1 cellular context compared by ENCODE assay signal in the genomic region with DNA sequence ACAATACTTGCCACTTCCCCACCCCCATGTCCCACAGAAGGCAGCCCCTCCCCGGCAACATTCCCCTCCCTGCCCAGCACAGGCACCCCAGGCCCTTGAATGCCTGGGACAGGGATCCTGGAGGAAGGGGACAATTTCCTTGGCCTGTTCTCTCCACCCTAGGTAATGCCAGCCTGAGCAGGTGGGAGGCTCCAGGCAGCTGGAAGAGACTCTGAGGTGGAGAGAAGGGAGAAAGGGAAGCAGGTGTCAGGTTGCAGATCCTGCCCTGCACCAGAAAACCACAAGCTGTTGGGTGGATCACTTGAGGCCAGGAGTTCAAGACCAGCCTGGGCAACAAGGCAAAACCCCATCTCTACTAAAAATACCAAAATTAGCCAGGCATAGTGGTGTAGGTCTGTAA.
TF ChIP-seq lines count a peak whose summit lies in the region.

No MANE protein-coding gene starts in this region.

TF ChIP-seq in H1, 55 proteins besides CTCF, POLR2A, EP300 and RAD21:
- no peak for TF ChIP-seq TCF12 (IDR thresholded peaks at IDR 0.05; ENCODE audit: low read depth, low read length)
- no peak for TF ChIP-seq ZNF274 (IDR thresholded peaks at IDR 0.05; ENCODE audit: borderline replicate concordance, extremely low read depth, low read length)
- TF ChIP-seq, protein P1, sequence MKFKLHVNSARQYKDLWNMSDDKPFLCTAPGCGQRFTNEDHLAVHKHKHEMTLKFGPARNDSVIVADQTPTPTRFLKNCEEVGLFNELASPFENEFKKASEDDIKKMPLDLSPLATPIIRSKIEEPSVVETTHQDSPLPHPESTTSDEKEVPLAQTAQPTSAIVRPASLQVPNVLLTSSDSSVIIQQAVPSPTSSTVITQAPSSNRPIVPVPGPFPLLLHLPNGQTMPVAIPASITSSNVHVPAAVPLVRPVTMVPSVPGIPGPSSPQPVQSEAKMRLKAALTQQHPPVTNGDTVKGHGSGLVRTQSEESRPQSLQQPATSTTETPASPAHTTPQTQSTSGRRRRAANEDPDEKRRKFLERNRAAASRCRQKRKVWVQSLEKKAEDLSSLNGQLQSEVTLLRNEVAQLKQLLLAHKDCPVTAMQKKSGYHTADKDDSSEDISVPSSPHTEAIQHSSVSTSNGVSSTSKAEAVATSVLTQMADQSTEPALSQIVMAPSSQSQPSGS (IDR thresholded peaks at IDR 0.05; ENCODE audit: low read length) = no peak
- TF ChIP-seq SIX5 (IDR thresholded peaks at IDR 0.05; ENCODE audit: low read depth, low read length) = no peak
- TF ChIP-seq CEBPB (IDR thresholded peaks at IDR 0.05; ENCODE audit: low read depth, low read length) = no peak
- TF ChIP-seq CHD2 (IDR thresholded peaks at IDR 0.05; ENCODE audit: low read length) = no peak
- TF ChIP-seq RNF2 (IDR thresholded peaks at IDR 0.05; ENCODE audit: borderline replicate concordance, low read depth, low read length, missing control alignments, poor library complexity, severe bottlenecking) = no peak
- TF ChIP-seq TBP (IDR thresholded peaks at IDR 0.05; ENCODE audit: low read depth, low read length) = no peak
- TF ChIP-seq PHF8 (conservative IDR thresholded peaks at IDR 0.05; ENCODE audit: low read depth, low read length) = no peak
- TF ChIP-seq HDAC6 (IDR thresholded peaks at IDR 0.05; ENCODE audit: low read depth, low read length) = no peak
- TF ChIP-seq EGR1 (IDR thresholded peaks at IDR 0.05; ENCODE audit: borderline replicate concordance, low read depth, low read length) = no peak
- TF ChIP-seq GABPA (IDR thresholded peaks at IDR 0.05; ENCODE audit: borderline replicate concordance, insufficient read depth, low read length) = no peak
- TF ChIP-seq SAP30 (IDR thresholded peaks at IDR 0.05; ENCODE audit: insufficient read depth, insufficient replicate concordance, low read length) = no peak
- TF ChIP-seq JUND (IDR thresholded peaks at IDR 0.05; ENCODE audit: low read length) = no peak
- TF ChIP-seq BRCA1 (IDR thresholded peaks at IDR 0.05; ENCODE audit: low read depth, low read length) = no peak
- TF ChIP-seq SIN3A (conservative IDR thresholded peaks at IDR 0.05 in 1 of 2, IDR thresholded peaks at IDR 0.05 in 1 of 2; ENCODE audit: low read depth in 1 of 2, low read length in 2 of 2) = no peak
- no peak for TF ChIP-seq BACH1 (IDR thresholded peaks at IDR 0.05; ENCODE audit: low read length)
